ENCODE assay signal across 24 cellular contexts in the genomic region with DNA sequence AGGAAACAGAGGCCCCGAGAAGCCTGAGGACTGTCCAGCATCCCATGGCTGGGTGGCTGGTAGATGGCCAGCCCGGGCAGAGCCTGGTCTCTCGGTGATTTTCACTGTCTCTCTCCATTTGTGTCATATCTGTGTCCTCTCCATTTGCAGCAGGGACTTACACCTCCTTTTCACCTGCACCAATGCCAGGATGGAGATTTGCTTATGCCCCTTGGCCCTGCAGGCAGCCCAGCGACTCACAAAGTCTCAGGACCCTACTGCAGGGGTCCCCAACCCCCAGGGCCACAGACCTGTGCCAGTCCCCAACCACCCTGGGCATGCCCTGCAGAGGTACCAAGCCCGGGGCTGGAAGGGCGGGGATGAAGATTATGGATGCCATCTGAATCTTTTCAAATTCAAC.
"Had no signal": no experiment of that assay in that cellular context is flagged by ENCODE, and none has a peak within 500 bp of the region (broad histone marks: within the 10 kb centered on the region; RNA-seq: fewer than 3 reads in every experiment).

No MANE protein-coding gene starts in this region.

- H3K4me3 Mint-ChIP-seq: endodermal cell; natural killer cell; stimulated activated effector memory CD8-positive, alpha-beta T cell treated with anti-CD3 and anti-CD28 coated beads, Interleukin-12 subunit alpha, Interleukin-12 subunit beta, amount 100 ng/mL, for 72 hours had no signal

- FAIRE-seq: keratinocyte, urothelium cell line had no signal

- H3K9ac ChIP-seq: parathyroid adenoma had no signal

- H3K27ac Mint-ChIP-seq: endodermal cell; natural killer cell; progenitor cell of endocrine pancreas; stimulated activated effector memory CD8-positive, alpha-beta T cell treated with anti-CD3 and anti-CD28 coated beads, Interleukin-12 subunit alpha, Interleukin-12 subunit beta, amount 100 ng/mL, for 72 hours had no signal

- H3K9me3 Mint-ChIP-seq: endodermal cell; natural killer cell; stimulated activated effector memory CD8-positive, alpha-beta T cell treated with anti-CD3 and anti-CD28 coated beads, Interleukin-12 subunit alpha, Interleukin-12 subunit beta, amount 100 ng/mL, for 72 hours had no signal

- ATAC-seq: esophagus mucosa; gastrocnemius medialis; lower lobe of right lung; natural killer cell; stimulated activated effector memory CD8-positive, alpha-beta T cell treated with anti-CD3 and anti-CD28 coated beads, Interleukin-12 subunit alpha, Interleukin-12 subunit beta, amount 100 ng/mL, for 72 hours had no signal

- H3K4me1 ChIP-seq: parathyroid adenoma had no signal

- DNase-seq: effector CD8-positive, alpha-beta T cell; endodermal cell; foreskin fibroblast; gastrocnemius medialis; left ventricle myocardium superior; lower lobe of right lung; natural killer cell; sigmoid colon; stimulated activated CD4-positive, alpha-beta T cell treated with anti-CD3 and anti-CD28 coated beads, Interleukin-2, amount 100 ng/mL, for 24 hours; stimulated activated CD4-positive, alpha-beta T cell treated with anti-CD3 and anti-CD28 coated beads, Interleukin-4, amount 100 ng/mL, for 24 hours; stimulated activated naive CD4-positive, alpha-beta T cell treated with Interleukin-2 at 50 U/mL for 16 hours; stomach; upper lobe of left lung had no signal

- H3K79me2 ChIP-seq: parathyroid adenoma had no signal

- H3K36me3 Mint-ChIP-seq: natural killer cell; stimulated activated effector memory CD8-positive, alpha-beta T cell treated with anti-CD3 and anti-CD28 coated beads, Interleukin-12 subunit alpha, Interleukin-12 subunit beta, amount 100 ng/mL, for 72 hours had no signal

- H2AFZ ChIP-seq: parathyroid adenoma had no signal

- H3K9me3 ChIP-seq: gastrocnemius medialis, lower lobe of right lung, neutrophil, right atrium auricular region, sigmoid colon, stomach, thoracic aorta, tibial nerve, upper lobe of left lung had no signal

- H3K27me3 ChIP-seq: gastrocnemius medialis, neutrophil, right atrium auricular region, sigmoid colon, stomach, tibial nerve, upper lobe of left lung had no signal

- H3K36me3 ChIP-seq: gastrocnemius medialis, lower lobe of right lung, neutrophil, right atrium auricular region, sigmoid colon, stomach, thoracic aorta, tibial nerve, upper lobe of left lung had no signal

- H3K27ac ChIP-seq: epithelial cell of prostate, sigmoid colon, upper lobe of left lung had no signal

- H3K4me3 ChIP-seq: gastrocnemius medialis, lower lobe of right lung, right atrium auricular region, sigmoid colon, stomach, thoracic aorta, tibial nerve, upper lobe of left lung had no signal
